Comparison of ENCODE assay signal across 17 cellular contexts in genomic region chr6:155880905-155881304, GRCh38.
A peak's percentile ranks its signal among the peaks of the same experiment; 100 is the strongest.
DNase-seq lines count a peak whose midpoint lies in the region; ATAC-seq, FAIRE-seq and TF ChIP-seq lines count a peak whose summit lies in the region.
"Had no signal": no experiment of that assay in that cellular context is flagged by ENCODE, and none has a peak within 500 bp of the region (broad histone marks: within the 10 kb centered on the region; RNA-seq: fewer than 3 reads in every experiment).

No MANE protein-coding gene starts in this region.

- no peaks in the 10 kb centered on the region for H4K20me1 ChIP-seq in K562 (replicated peaks; ENCODE audit: control insufficient read depth, insufficient read depth, low read length)

- no peak for TF ChIP-seq POLR2A in K562 (conservative IDR thresholded peaks at IDR 0.05)

- H3K36me3 ChIP-seq in K562 (ENCODE audit: control insufficient read depth, insufficient read depth, low read length): no peaks in the 10 kb centered on the region
- H3K36me3 ChIP-seq: sigmoid colon had no signal

- ATAC-seq in K562 (no peak), HG02763 (IDR thresholded peaks at IDR 0.05; ENCODE audit: unreplicated experiment) (no peak)
- ATAC-seq: mucosa of descending colon had no signal

- H3K27me3 ChIP-seq in K562 (ENCODE audit: control insufficient read depth in 2 of 2, insufficient read depth in 2 of 2, low read length in 2 of 2): no peaks in the 10 kb centered on the region
- H3K27me3 ChIP-seq: sigmoid colon had no signal

- no peak overlapping the region for H3K27ac ChIP-seq in K562 (ENCODE audit: extremely low read depth, low read depth, low read length)

- no peak overlapping the region for H2AFZ ChIP-seq in K562 (ENCODE audit: low read depth, low read length)

- DNase-seq in AG10803 (ENCODE audit: low read depth) (peak; percentile 17), HT1080 (ENCODE audit: low read depth) (peak; percentile 48), K562 (ENCODE audit: extremely low read depth in 1 of 4, low spot score in 3 of 4) (no peak), kidney tubule cell (ENCODE audit: low spot score) (peak; percentile 58), nucleus accumbens (lab: John Stamatoyannopoulos, UW) (no peak), NOMO-1 treated with DMSO at 0.1 percent for 48 hours (lab: John Stamatoyannopoulos, UW; ENCODE audit: unreplicated experiment) (no peak), middle frontal gyrus (ENCODE audit: extremely low spot score, low spot score) (no peak)
- DNase-seq: activated CD4-positive, alpha-beta T cell treated with anti-CD3 and anti-CD28 coated beads, Interleukin-2, amount 50 U/mL, for 1 hour; activated naive CD8-positive, alpha-beta T cell treated with anti-CD3 and anti-CD28 coated beads for 36 hours; mucosa of descending colon; NCI-H1694; NCI-H345; sigmoid colon had no signal

- no peaks in the 10 kb centered on the region for H3K4me1 ChIP-seq in K562 (replicated peaks in 1 of 2; ENCODE audit: control insufficient read depth in 2 of 2, insufficient read depth in 2 of 2, low read length in 2 of 2)

- CTCF ChIA-PET in K562 (lab: Yijun Ruan, JAX; ENCODE audit: low intra/inter-chr PET ratio): no interaction called here

- BruUV-seq in K562 (replicated peaks; lab: Mats Ljungman, UMichigan): no TSS peak

- intact Hi-C loops in K562 (cut with micrococcal nuclease): no loop called here

- no peak for FAIRE-seq in K562 (lab: Jason Lieb, UNC)
- FAIRE-seq: D721Med, GM18507, keratinocyte had no signal

- WGBS in K562 (ENCODE audit: insufficient coverage, low coverage, missing lambda C conversion rate): 0% methylated on average over 3 of the region's 3 CpGs

- POLR2A ChIA-PET in K562 (lab: Yijun Ruan, JAX): no interaction called here

- no peak for TF ChIP-seq CTCF in AG10803 (conservative IDR thresholded peaks at IDR 0.05; ENCODE audit: low read length)
- TF ChIP-seq CTCF in K562 (IDR thresholded peaks at IDR 0.05 in 2 of 3, conservative IDR thresholded peaks at IDR 0.05 in 1 of 3; ENCODE audit: insufficient read depth in 2 of 3, low read depth in 1 of 3, low read length in 3 of 3): no peak

- H3K4me3 ChIP-seq in AG10803 (ENCODE audit: low read length) (no peak overlapping the region), K562 (no peak overlapping the region)
- H3K4me3 ChIP-seq: mucosa of descending colon, sigmoid colon had no signal

- no peaks in the 10 kb centered on the region for H3K9me3 ChIP-seq in K562 (replicated peaks; ENCODE audit: control insufficient read depth, insufficient read depth, low read depth, low read length)
- H3K9me3 ChIP-seq: mucosa of descending colon, sigmoid colon had no signal

- H3K9ac ChIP-seq in K562 (ENCODE audit: insufficient read depth in 1 of 2, low read depth in 2 of 2, low read length in 2 of 2): no peak overlapping the region

- in situ Hi-C loops in K562 (cut with MboI): no loop called here

- no peaks in the 10 kb centered on the region for H3K79me2 ChIP-seq in K562 (ENCODE audit: control insufficient read depth, insufficient read depth, low read length)

- no peaks in the 10 kb centered on the region for H3K9me1 ChIP-seq in K562 (ENCODE audit: control insufficient read depth, insufficient read depth, low read length)

- no peak overlapping the region for H3K4me2 ChIP-seq in K562 (ENCODE audit: insufficient read depth, low read length)

- no peak for TF ChIP-seq RAD21 in K562 (CRISPR knock-in tag; conservative IDR thresholded peaks at IDR 0.05 in 1 of 2, IDR thresholded peaks at IDR 0.05 in 1 of 2)

- no peak for TF ChIP-seq EP300 in K562 (IDR thresholded peaks at IDR 0.05; ENCODE audit: low read length)

TF ChIP-seq in K562, 482 proteins besides CTCF, POLR2A, EP300 and RAD21:
- peak; percentile 48 for TF ChIP-seq MEIS2 (IDR thresholded peaks at IDR 0.05; ENCODE audit: partially characterized antibody)
- TF ChIP-seq ZNF3 (CRISPR knock-in tag; IDR thresholded peaks at IDR 0.05): no peak

Comparison
In these comparisons a context has a peak if more than half of its experiments do, and no peak if none do; other contexts are left out.
1. DNase-seq: peak in AG10803 (single experiment), HT1080 (single experiment) and kidney tubule cell (single experiment); none in K562 (0 of 4), nucleus accumbens (0 of 56), NOMO-1 treated with DMSO at 0.1 percent for 48 hours (single experiment) and middle frontal gyrus (single experiment).